Comparison of ENCODE assay signal across 1 cellular context in genomic region chr6:88114838-88115237, GRCh38.
TF ChIP-seq lines count a peak whose summit lies in the region.

No MANE protein-coding gene starts in this region.

TF ChIP-seq in GM23338, 12 proteins besides CTCF, POLR2A, EP300 and RAD21 (continued from another document):
- TF ChIP-seq ZNF462 (CRISPR knock-in tag; IDR thresholded peaks at IDR 0.05): no peak
- no peak for TF ChIP-seq ZNF114 (CRISPR knock-in tag; IDR thresholded peaks at IDR 0.05)
- no peak for TF ChIP-seq STAT1 (IDR thresholded peaks at IDR 0.05; ENCODE audit: unreplicated experiment)
- TF ChIP-seq EZH2 (IDR thresholded peaks at IDR 0.05; ENCODE audit: low read depth, unreplicated experiment): no peak
- TF ChIP-seq JUNB (IDR thresholded peaks at IDR 0.05; ENCODE audit: unreplicated experiment): no peak
